22 cellular contexts compared by ENCODE assay signal in the genomic region with DNA sequence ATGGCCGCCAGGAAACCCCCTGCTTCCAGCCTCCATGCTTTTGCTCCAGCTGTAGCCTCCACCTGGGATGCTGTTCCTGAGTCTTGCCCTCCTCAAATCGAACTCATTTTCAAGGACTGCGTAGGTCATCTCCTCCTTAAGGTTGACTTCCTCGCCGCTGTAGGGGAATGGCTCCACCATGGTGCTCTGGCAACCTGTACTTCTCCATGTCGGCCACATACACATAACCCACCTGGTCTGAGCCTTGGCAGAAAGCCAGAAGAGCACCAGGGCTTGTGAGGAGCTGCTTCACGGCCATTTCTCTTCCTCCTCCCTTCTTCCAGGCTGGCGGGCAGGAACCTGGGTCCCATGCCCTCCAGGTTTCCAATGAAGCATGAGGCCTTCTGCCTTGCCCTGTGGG. TPM values are rescaled to one million over a fixed set of nuclear protein-coding genes. Genes with fewer than 3 reads are reported as not detected.
"Had no signal": no experiment of that assay in that cellular context is flagged by ENCODE, and none has a peak within 500 bp of the region (broad histone marks: within the 10 kb centered on the region; RNA-seq: fewer than 3 reads in every experiment).

No MANE protein-coding gene starts in this region.

- H3K4me1 ChIP-seq: neural progenitor cell, psoas muscle, testis had no signal

- H3K27me3 ChIP-seq: neural progenitor cell, testis, upper lobe of left lung had no signal

- FAIRE-seq: bronchial epithelial cell had no signal

- H3K9ac ChIP-seq: neural progenitor cell had no signal

- H3K9me3 Mint-ChIP-seq: activated naive CD4-positive, alpha-beta T cell treated with anti-CD3 and anti-CD28 coated beads, Interleukin-2, amount 50 U/mL, for 24 hours; stimulated activated effector memory CD8-positive, alpha-beta T cell treated with anti-CD3 and anti-CD28 coated beads, Interleukin-12 subunit alpha, Interleukin-12 subunit beta, amount 100 ng/mL, for 72 hours had no signal

- H3K27ac ChIP-seq: esophagus squamous epithelium, neural progenitor cell, psoas muscle, testis, upper lobe of left lung, WERI-Rb-1 had no signal

- DNase-seq: activated CD4-positive, alpha-beta T cell treated with anti-CD3 and anti-CD28 coated beads for 1 hour; activated CD8-positive, alpha-beta memory T cell treated with anti-CD3 and anti-CD28 coated beads for 24 hours; activated CD8-positive, alpha-beta memory T cell treated with anti-CD3 and anti-CD28 coated beads, Interleukin-2, amount 50 U/mL, for 48 hours; activated gamma-delta T cell; activated T-cell treated with anti-CD3 and anti-CD28 coated beads, Interleukin-2, amount 50 U/mL, for 48 hours; cerebellar nuclear complex; effector memory CD4-positive, alpha-beta T cell; esophagus squamous epithelium; immature natural killer cell; left ventricle myocardium superior; psoas muscle; right cardiac atrium; stimulated activated CD4-positive, alpha-beta T cell treated with anti-CD3 and anti-CD28 coated beads, Interleukin-4, amount 100 ng/mL, for 24 hours; testis; upper lobe of left lung; WERI-Rb-1 had no signal

- H3K27ac Mint-ChIP-seq: activated naive CD4-positive, alpha-beta T cell treated with anti-CD3 and anti-CD28 coated beads, Interleukin-2, amount 50 U/mL, for 24 hours; immature natural killer cell; memory B cell; stimulated activated effector memory CD8-positive, alpha-beta T cell treated with anti-CD3 and anti-CD28 coated beads, Interleukin-12 subunit alpha, Interleukin-12 subunit beta, amount 100 ng/mL, for 72 hours had no signal

- ATAC-seq: left ventricle myocardium superior, psoas muscle, right cardiac atrium had no signal

- H3K9me3 ChIP-seq: esophagus squamous epithelium, psoas muscle, testis, upper lobe of left lung had no signal

- H3K36me3 Mint-ChIP-seq: memory B cell; neural progenitor cell; stimulated activated effector memory CD8-positive, alpha-beta T cell treated with anti-CD3 and anti-CD28 coated beads, Interleukin-12 subunit alpha, Interleukin-12 subunit beta, amount 100 ng/mL, for 72 hours had no signal

- H3K36me3 ChIP-seq: esophagus squamous epithelium, neural progenitor cell, upper lobe of left lung, WERI-Rb-1 had no signal

- H3K4me3 Mint-ChIP-seq: activated naive CD4-positive, alpha-beta T cell treated with anti-CD3 and anti-CD28 coated beads, Interleukin-2, amount 50 U/mL, for 24 hours; immature natural killer cell; memory B cell; neural progenitor cell; stimulated activated effector memory CD8-positive, alpha-beta T cell treated with anti-CD3 and anti-CD28 coated beads, Interleukin-12 subunit alpha, Interleukin-12 subunit beta, amount 100 ng/mL, for 72 hours had no signal

- H3K4me1 Mint-ChIP-seq: memory B cell had no signal

- H3K4me3 ChIP-seq: esophagus squamous epithelium, neural progenitor cell, psoas muscle, smooth muscle cell, testis, upper lobe of left lung had no signal

RNA-seq across cellular contexts. Expression of gene BEGAIN, which starts 36.7 kb away (rescaled TPM):
- polyA plus RNA-seq: immature natural killer cell had no signal
